Comparison of ENCODE assay signal across 14 cellular contexts in genomic region chr4:39341075-39341725, GRCh38. TPM values are rescaled to one million over a fixed set of nuclear protein-coding genes. Genes with fewer than 3 reads are reported as not detected.
DNase-seq lines count a peak whose midpoint lies in the region; ATAC-seq, FAIRE-seq and TF ChIP-seq lines count a peak whose summit lies in the region.
"Had no signal": no experiment of that assay in that cellular context is flagged by ENCODE, and none has a peak within 500 bp of the region (broad histone marks: within the 10 kb centered on the region; RNA-seq: fewer than 3 reads in every experiment).

No MANE protein-coding gene starts in this region.

- H3K27ac Mint-ChIP-seq in activated CD4-positive, alpha-beta T cell treated with anti-CD3 and anti-CD28 coated beads for 36 hours: no peak overlapping the region
- H3K27ac Mint-ChIP-seq in activated CD4-positive, alpha-beta T cell treated with anti-CD3 and anti-CD28 coated beads, Interleukin-2, amount 10 ng/mL, durations not matched to agents 7 days and 5 days: no peak overlapping the region

- 57% methylated on average over 8 of the region's 8 CpGs for WGBS in K562 (ENCODE audit: insufficient coverage, low coverage, missing lambda C conversion rate)
- WGBS in pancreas, 2 donors: 44 to 50% methylated on average over 8 of the region's 8 CpGs

- H3K27me3 ChIP-seq in K562 (ENCODE audit: control insufficient read depth in 2 of 2, insufficient read depth in 2 of 2, low read length in 2 of 2) (no peaks in the 10 kb centered on the region), pancreas (no peaks in the 10 kb centered on the region)
- H3K27me3 ChIP-seq: SJCRH30, testis had no signal

- no peaks in the 10 kb centered on the region for H4K20me1 ChIP-seq in K562 (replicated peaks; ENCODE audit: control insufficient read depth, insufficient read depth, low read length)

- peaks cover 45% of the 10 kb centered on the region for H3K4me1 Mint-ChIP-seq in activated CD4-positive, alpha-beta T cell treated with anti-CD3 and anti-CD28 coated beads for 36 hours
- H3K4me1 Mint-ChIP-seq in activated CD4-positive, alpha-beta T cell treated with anti-CD3 and anti-CD28 coated beads, Interleukin-2, amount 10 ng/mL, durations not matched to agents 7 days and 5 days: peaks cover 9% of the 10 kb centered on the region

- no peaks in the 10 kb centered on the region for H3K4me1 ChIP-seq in K562 (replicated peaks in 1 of 2; ENCODE audit: control insufficient read depth in 2 of 2, insufficient read depth in 2 of 2, low read length in 2 of 2)
- H3K4me1 ChIP-seq in pancreas: peaks cover 23 to 34% (median 24%) of the 10 kb centered on the region in 3 donors
- H3K4me1 ChIP-seq: SJCRH30, testis had no signal

- no peak for TF ChIP-seq RAD21 in K562 (CRISPR knock-in tag; conservative IDR thresholded peaks at IDR 0.05 in 1 of 2, IDR thresholded peaks at IDR 0.05 in 1 of 2)

- FAIRE-seq in K562 (lab: Jason Lieb, UNC) (no peak), pancreas (lab: Jason Lieb, UNC) (no peak)
- FAIRE-seq: bronchial epithelial cell had no signal

- peaks cover 37% of the 10 kb centered on the region; the same call in 1 of the 3 replicates for H3K36me3 ChIP-seq in K562 (ENCODE audit: control insufficient read depth, insufficient read depth, low read length)
- no peaks in the 10 kb centered on the region for H3K36me3 ChIP-seq in pancreas

- DNase-seq in activated CD4-positive, alpha-beta T cell treated with anti-CD3 and anti-CD28 coated beads for 36 hours: no peak
- DNase-seq in activated CD4-positive, alpha-beta T cell treated with anti-CD3 and anti-CD28 coated beads, Interleukin-2, amount 10 ng/mL, durations not matched to agents 7 days and 5 days: no peak
- DNase-seq in NCI-H2107 (lab: John Stamatoyannopoulos, UW): peak; percentile 0
- peak in 1 of 4 experiments; percentile 5 for DNase-seq in K562 (ENCODE audit: extremely low read depth in 1 of 4, low spot score in 3 of 4)
- DNase-seq in pancreas: peak in 3 of 6 donors; percentile 36 to 74 (median 43)
- no peak for DNase-seq in NCI-H345 (lab: John Stamatoyannopoulos, UW)
- DNase-seq in UCSD-AML1 (lab: John Stamatoyannopoulos, UW; ENCODE audit: unreplicated experiment): no peak
- DNase-seq: ACHN, NCI-H1694 treated with DMSO at 0.1 percent for 48 hours, right cardiac atrium, SJCRH30, testis had no signal

- no peaks in the 10 kb centered on the region for H3K9me3 ChIP-seq in K562 (replicated peaks; ENCODE audit: control insufficient read depth, insufficient read depth, low read depth, low read length)
- H3K9me3 ChIP-seq in pancreas: no peaks in the 10 kb centered on the region
- H3K9me3 ChIP-seq: SJCRH30, testis had no signal

- CTCF ChIA-PET in activated CD4-positive, alpha-beta T cell treated with anti-CD3 and anti-CD28 coated beads for 36 hours (lab: Charles Lee): interaction anchor here (0.9 to 1.3 kb wide), 3 partner anchors 20 to 128 kb away, joined by 3 to 5 read pairs (median 3); no protein-coding TSS in a partner anchor
- CTCF ChIA-PET in activated CD4-positive, alpha-beta T cell treated with anti-CD3 and anti-CD28 coated beads, Interleukin-2, amount 10 ng/mL, durations not matched to agents 7 days and 5 days (lab: Charles Lee): no interaction called here
- CTCF ChIA-PET in K562 (lab: Yijun Ruan, JAX; ENCODE audit: low intra/inter-chr PET ratio): no interaction called here

- H3K4me2 ChIP-seq in K562 (ENCODE audit: insufficient read depth, low read length): no peak overlapping the region

- peak; percentile 26 for ATAC-seq in activated CD4-positive, alpha-beta T cell treated with anti-CD3 and anti-CD28 coated beads for 36 hours
- ATAC-seq in K562: peak; percentile 60
- ATAC-seq in pancreas: peak; percentile 74 to 91 (median 90)
- no peak for ATAC-seq in GM18867 (IDR thresholded peaks at IDR 0.05; ENCODE audit: unreplicated experiment)
- ATAC-seq: right cardiac atrium had no signal

- intact Hi-C loops in activated CD4-positive, alpha-beta T cell treated with anti-CD3 and anti-CD28 coated beads for 36 hours (cut with DNase I, micrococcal nuclease): no loop called here
- intact Hi-C loops in K562 (cut with micrococcal nuclease) (no loop called here), pancreas (cut with DNase I) (no loop called here)

- H3K36me3 Mint-ChIP-seq in activated CD4-positive, alpha-beta T cell treated with anti-CD3 and anti-CD28 coated beads for 36 hours (ENCODE audit: low read depth): peaks cover 39% of the 10 kb centered on the region
- H3K36me3 Mint-ChIP-seq in activated CD4-positive, alpha-beta T cell treated with anti-CD3 and anti-CD28 coated beads, Interleukin-2, amount 10 ng/mL, durations not matched to agents 7 days and 5 days (ENCODE audit: low read depth): peaks cover 47% of the 10 kb centered on the region

- in situ Hi-C loops in K562 (cut with MboI): no loop called here

- H3K79me2 ChIP-seq in K562 (ENCODE audit: control insufficient read depth, insufficient read depth, low read length): peaks cover 36% of the 10 kb centered on the region

- no TSS peak for BruUV-seq in K562 (replicated peaks; lab: Mats Ljungman, UMichigan)

- no peak for TF ChIP-seq POLR2A in K562 (conservative IDR thresholded peaks at IDR 0.05)

- no peak overlapping the region for H2AFZ ChIP-seq in K562 (ENCODE audit: low read depth, low read length)

- TF ChIP-seq CTCF in K562 (IDR thresholded peaks at IDR 0.05 in 2 of 3, conservative IDR thresholded peaks at IDR 0.05 in 1 of 3; ENCODE audit: insufficient read depth in 2 of 3, low read depth in 1 of 3, low read length in 3 of 3) (no peak), pancreas (IDR thresholded peaks at IDR 0.05) (no peak)

- no peak overlapping the region for H3K4me3 Mint-ChIP-seq in activated CD4-positive, alpha-beta T cell treated with anti-CD3 and anti-CD28 coated beads for 36 hours
- H3K4me3 Mint-ChIP-seq in activated CD4-positive, alpha-beta T cell treated with anti-CD3 and anti-CD28 coated beads, Interleukin-2, amount 10 ng/mL, durations not matched to agents 7 days and 5 days: no peak overlapping the region

- POLR2A ChIA-PET in activated CD4-positive, alpha-beta T cell treated with anti-CD3 and anti-CD28 coated beads for 36 hours (lab: Charles Lee): interaction anchor here (0.9 kb wide), 1 partner anchor 12 kb away, joined by 10 read pairs; no protein-coding TSS in a partner anchor
- POLR2A ChIA-PET in activated CD4-positive, alpha-beta T cell treated with anti-CD3 and anti-CD28 coated beads, Interleukin-2, amount 10 ng/mL, durations not matched to agents 7 days and 5 days (lab: Charles Lee): no interaction called here
- POLR2A ChIA-PET in K562 (lab: Yijun Ruan, JAX): interaction anchor here (1.2 to 1.9 kb wide), 2 partner anchors 11 to 16 kb away, joined by 4 to 7 read pairs; no protein-coding TSS in a partner anchor

- no peak for TF ChIP-seq EP300 in K562 (IDR thresholded peaks at IDR 0.05; ENCODE audit: low read length)

- H3K27ac ChIP-seq in K562 (ENCODE audit: extremely low read depth, low read depth, low read length) (no peak overlapping the region), pancreas (peak overlapping the region in 2 of 4 donors; percentile 69 to 74)
- H3K27ac ChIP-seq: SJCRH30, testis had no signal

- no peak overlapping the region for H3K9ac ChIP-seq in K562 (ENCODE audit: insufficient read depth in 1 of 2, low read depth in 2 of 2, low read length in 2 of 2)

- H3K9me3 Mint-ChIP-seq in activated CD4-positive, alpha-beta T cell treated with anti-CD3 and anti-CD28 coated beads for 36 hours (ENCODE audit: low read depth): no peaks in the 10 kb centered on the region
- H3K9me3 Mint-ChIP-seq in activated CD4-positive, alpha-beta T cell treated with anti-CD3 and anti-CD28 coated beads, Interleukin-2, amount 10 ng/mL, durations not matched to agents 7 days and 5 days: no peaks in the 10 kb centered on the region

- H3K9me1 ChIP-seq in K562 (ENCODE audit: control insufficient read depth, insufficient read depth, low read length): no peaks in the 10 kb centered on the region

- H3K4me3 ChIP-seq in K562: no peak overlapping the region
- no peak overlapping the region for H3K4me3 ChIP-seq in pancreas
- H3K4me3 ChIP-seq: SJCRH30, testis had no signal

- no peaks in the 10 kb centered on the region for H3K27me3 Mint-ChIP-seq in activated CD4-positive, alpha-beta T cell treated with anti-CD3 and anti-CD28 coated beads for 36 hours
- H3K27me3 Mint-ChIP-seq in activated CD4-positive, alpha-beta T cell treated with anti-CD3 and anti-CD28 coated beads, Interleukin-2, amount 10 ng/mL, durations not matched to agents 7 days and 5 days: no peaks in the 10 kb centered on the region

TF ChIP-seq in K562, 482 proteins besides CTCF, POLR2A, EP300 and RAD21 (continues in another document):
- no peak for TF ChIP-seq RFX1 (IDR thresholded peaks at IDR 0.05)
- no peak for TF ChIP-seq NFIC (IDR thresholded peaks at IDR 0.05)
- TF ChIP-seq ZNF316 (IDR thresholded peaks at IDR 0.05): no peak
- no peak for TF ChIP-seq SAFB2 (IDR thresholded peaks at IDR 0.05; ENCODE audit: borderline replicate concordance, low read depth, low read length, severe bottlenecking)

RNA-seq across cellular contexts. Expression of gene RFC1, which starts 25.0 kb away (rescaled TPM):
- 100 to 1,000 TPM; 112 to 216 TPM for total RNA-seq in activated CD4-positive, alpha-beta T cell treated with anti-CD3 and anti-CD28 coated beads for 36 hours
- 10 to 100 TPM; 78.3 to 96.5 TPM for total RNA-seq in activated CD4-positive, alpha-beta T cell treated with anti-CD3 and anti-CD28 coated beads, Interleukin-2, amount 10 ng/mL, durations not matched to agents 7 days and 5 days
- 21.2 and 91.2 TPM in 2 replicates for total RNA-seq in K562 (2011; cell fraction: chromatin; rRNA removed; ENCODE audit: low replicate concordance)
- 13.3 and 22.0 TPM in 2 replicates for total RNA-seq in K562 (2011; cell fraction: nucleolus; rRNA removed)
- total RNA-seq in K562 (2011; cell fraction: nucleoplasm; rRNA removed): 26.6 and 30.7 TPM in 2 replicates
- total RNA-seq in K562 (2014; rRNA removed) (50.9 and 76.3 TPM in 2 replicates), K562 (2014; rRNA removed; fragmentation: Illumina TruSeq; extraction: Trizol) (70.1 and 81.9 TPM in 2 replicates), K562 (2015; rRNA removed; fragmentation: Illumina TruSeq; extraction: Trizol) (71.2 and 72.5 TPM in 2 replicates), K562 (2021) (42.7 and 45.2 TPM in 2 replicates), pancreas (10 to 100 TPM; 31.4 to 53.1 (median 40.6) TPM)
- polyA plus RNA-seq in K562 (2011; rRNA removed) (16.8 and 27.7 TPM in 2 replicates), K562 (2014; fragmentation: Illumina TruSeq; extraction: Trizol) (82.4 and 85.6 TPM in 2 replicates), K562 (2014; fragmentation: Nextera tagmentation; extraction: Ambion mirVana) (10 to 100 TPM; 25.2 to 42.3 TPM), K562 (2014; rRNA removed) (38.8 and 41.3 TPM in 2 replicates), pancreas (10 to 100 TPM in 1 of 2 donors, 1 to 10 TPM in 1; 9.1 to 14.6 TPM)
- 12.6 and 17.7 TPM in 2 replicates for polyA plus RNA-seq in K562 (2011; cell fraction: cytosol; rRNA removed)
- polyA plus RNA-seq in K562 (2011; cell fraction: nucleus; rRNA removed): 19.6 and 27.8 TPM in 2 replicates
- 37.2 and 40.9 TPM in 2 replicates for polyA plus RNA-seq in K562 (2012)
- 86.6 and 87.2 TPM in 2 replicates for polyA minus RNA-seq in K562 (2011; rRNA and poly(A)+ RNA removed)
- polyA minus RNA-seq in K562 (2011; cell fraction: cytosol; rRNA and poly(A)+ RNA removed): 29.2 and 41.1 TPM in 2 replicates
- polyA minus RNA-seq in K562 (2011; cell fraction: nucleus; rRNA and poly(A)+ RNA removed): 18.3 and 34.5 TPM in 2 replicates
